ENCODE assay signal across 14 cellular contexts in the genomic region with DNA sequence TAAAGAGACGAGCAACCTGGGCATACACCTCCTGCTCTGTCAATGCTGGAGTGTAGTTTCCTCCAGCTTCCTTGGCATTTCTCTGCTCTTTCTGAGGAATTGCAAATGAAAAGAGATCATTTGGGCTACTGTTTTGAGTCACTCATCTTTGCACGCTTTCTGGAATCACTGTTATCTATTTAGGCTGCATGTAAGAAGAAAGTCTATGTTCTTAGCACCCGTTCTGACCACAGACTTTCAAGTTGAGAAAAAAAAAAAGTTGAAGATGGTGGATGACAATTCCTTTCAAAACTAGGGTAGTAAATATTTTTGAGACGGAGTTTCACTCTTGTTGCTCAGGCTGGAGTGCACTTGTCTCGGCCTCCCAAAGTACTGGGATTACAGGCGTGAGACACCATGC. TPM values are rescaled to one million over a fixed set of nuclear protein-coding genes. Genes with fewer than 3 reads are reported as not detected.
DNase-seq lines count a peak whose midpoint lies in the region; ATAC-seq and TF ChIP-seq lines count a peak whose summit lies in the region.
"Had no signal": no experiment of that assay in that cellular context is flagged by ENCODE, and none has a peak within 500 bp of the region (broad histone marks: within the 10 kb centered on the region; RNA-seq: fewer than 3 reads in every experiment).

No MANE protein-coding gene starts in this region.

- H3K27ac Mint-ChIP-seq in activated CD4-positive, alpha-beta T cell treated with anti-CD3 and anti-CD28 coated beads, Interleukin-2, amount 10 ng/mL, durations not matched to agents 24 days and 14 days = peak overlapping the region; percentile 42
- H3K27ac Mint-ChIP-seq in activated naive CD4-positive, alpha-beta T cell treated with anti-CD3 and anti-CD28 coated beads for 36 hours = peak overlapping the region; percentile 23
- H3K27ac Mint-ChIP-seq in activated naive CD4-positive, alpha-beta T cell treated with anti-CD3 and anti-CD28 coated beads, Interleukin-2, amount 10 ng/mL, durations not matched to agents 7 days and 5 days = no peak overlapping the region
- H3K27ac Mint-ChIP-seq in T-helper 17 cell (peak overlapping the region; percentile 93), nephron progenitor cell (peak overlapping the region; percentile 13)

- H3K9me3 ChIP-seq in T-helper 17 cell (ENCODE audit: control insufficient read depth, low read length, poor library complexity, severe bottlenecking) (no peaks in the 10 kb centered on the region), A673 (ENCODE audit: low read depth, low read length, poor library complexity, severe bottlenecking) (no peaks in the 10 kb centered on the region), Peyer's patch (no peaks in the 10 kb centered on the region)
- H3K9me3 ChIP-seq: BE2C had no signal

- CTCF ChIA-PET in activated naive CD4-positive, alpha-beta T cell treated with anti-CD3 and anti-CD28 coated beads for 36 hours (lab: Charles Lee) = no interaction called here
- CTCF ChIA-PET in activated naive CD4-positive, alpha-beta T cell treated with anti-CD3 and anti-CD28 coated beads, Interleukin-2, amount 10 ng/mL, durations not matched to agents 7 days and 5 days (lab: Charles Lee) = no interaction called here
- CTCF ChIA-PET in A673 (lab: Charles Lee) = no interaction called here

- POLR2A ChIA-PET in A673 (lab: Charles Lee; ENCODE audit: low non-redundant PET) = no interaction called here

- no peak for ATAC-seq in T-helper 17 cell

- peaks cover 74% of the 10 kb centered on the region for H3K36me3 Mint-ChIP-seq in activated CD4-positive, alpha-beta T cell treated with anti-CD3 and anti-CD28 coated beads, Interleukin-2, amount 10 ng/mL, durations not matched to agents 24 days and 14 days (ENCODE audit: low read depth)
- H3K36me3 Mint-ChIP-seq in activated naive CD4-positive, alpha-beta T cell treated with anti-CD3 and anti-CD28 coated beads for 36 hours (ENCODE audit: low read depth) = peaks cover 64% of the 10 kb centered on the region
- H3K36me3 Mint-ChIP-seq in activated naive CD4-positive, alpha-beta T cell treated with anti-CD3 and anti-CD28 coated beads, Interleukin-2, amount 10 ng/mL, durations not matched to agents 7 days and 5 days = peaks cover 72% of the 10 kb centered on the region
- peaks cover 11% of the 10 kb centered on the region for H3K36me3 Mint-ChIP-seq in T-helper 17 cell (ENCODE audit: low read depth)
- peaks cover 94% of the 10 kb centered on the region for H3K36me3 Mint-ChIP-seq in nephron progenitor cell (ENCODE audit: low read depth)

- no peak overlapping the region for H3K27ac ChIP-seq in A673 (ENCODE audit: low read depth, low read length, poor library complexity, severe bottlenecking)
- H3K27ac ChIP-seq in Peyer's patch = no peak overlapping the region
- H3K27ac ChIP-seq: C4-2B had no signal

- no peaks in the 10 kb centered on the region for H3K27me3 Mint-ChIP-seq in activated CD4-positive, alpha-beta T cell treated with anti-CD3 and anti-CD28 coated beads, Interleukin-2, amount 10 ng/mL, durations not matched to agents 24 days and 14 days
- H3K27me3 Mint-ChIP-seq in activated naive CD4-positive, alpha-beta T cell treated with anti-CD3 and anti-CD28 coated beads for 36 hours (ENCODE audit: low read depth) = no peaks in the 10 kb centered on the region
- H3K27me3 Mint-ChIP-seq in activated naive CD4-positive, alpha-beta T cell treated with anti-CD3 and anti-CD28 coated beads, Interleukin-2, amount 10 ng/mL, durations not matched to agents 7 days and 5 days = no peaks in the 10 kb centered on the region
- H3K27me3 Mint-ChIP-seq in T-helper 17 cell (no peaks in the 10 kb centered on the region), nephron progenitor cell (ENCODE audit: low read depth, poor library complexity) (no peaks in the 10 kb centered on the region)
- H3K27me3 Mint-ChIP-seq: CD4-positive, alpha-beta memory T cell had no signal

- intact Hi-C loops in activated CD4-positive, alpha-beta T cell treated with anti-CD3 and anti-CD28 coated beads, Interleukin-2, amount 10 ng/mL, durations not matched to agents 24 days and 14 days (cut with micrococcal nuclease) = no loop called here
- intact Hi-C loops in activated naive CD4-positive, alpha-beta T cell treated with anti-CD3 and anti-CD28 coated beads for 36 hours (cut with micrococcal nuclease) = no loop called here
- intact Hi-C loops in A673 (cut with micrococcal nuclease; ENCODE audit: unreplicated experiment) = no loop called here

- no peaks in the 10 kb centered on the region for H3K9me3 Mint-ChIP-seq in activated CD4-positive, alpha-beta T cell treated with anti-CD3 and anti-CD28 coated beads, Interleukin-2, amount 10 ng/mL, durations not matched to agents 24 days and 14 days
- no peaks in the 10 kb centered on the region for H3K9me3 Mint-ChIP-seq in activated naive CD4-positive, alpha-beta T cell treated with anti-CD3 and anti-CD28 coated beads for 36 hours
- H3K9me3 Mint-ChIP-seq in activated naive CD4-positive, alpha-beta T cell treated with anti-CD3 and anti-CD28 coated beads, Interleukin-2, amount 10 ng/mL, durations not matched to agents 7 days and 5 days = no peaks in the 10 kb centered on the region
- H3K9me3 Mint-ChIP-seq in nephron progenitor cell = no peaks in the 10 kb centered on the region
- H3K9me3 Mint-ChIP-seq: CD4-positive, alpha-beta memory T cell; H9 had no signal

- H3K4me3 ChIP-seq in A673 (ENCODE audit: low read depth, low read length, poor library complexity, severe bottlenecking) = no peak overlapping the region
- H3K4me3 ChIP-seq in Peyer's patch = no peak overlapping the region

- H3K4me3 Mint-ChIP-seq in activated CD4-positive, alpha-beta T cell treated with anti-CD3 and anti-CD28 coated beads, Interleukin-2, amount 10 ng/mL, durations not matched to agents 24 days and 14 days = no peak overlapping the region
- no peak overlapping the region for H3K4me3 Mint-ChIP-seq in activated naive CD4-positive, alpha-beta T cell treated with anti-CD3 and anti-CD28 coated beads for 36 hours
- no peak overlapping the region for H3K4me3 Mint-ChIP-seq in activated naive CD4-positive, alpha-beta T cell treated with anti-CD3 and anti-CD28 coated beads, Interleukin-2, amount 10 ng/mL, durations not matched to agents 7 days and 5 days
- H3K4me3 Mint-ChIP-seq in T-helper 17 cell (no peak overlapping the region), nephron progenitor cell (no peak overlapping the region)
- H3K4me3 Mint-ChIP-seq: CD4-positive, alpha-beta memory T cell; H9 had no signal

- BruUV-seq in A673 (replicated peaks; lab: Mats Ljungman, UMichigan) = no TSS peak

- no peaks in the 10 kb centered on the region for H3K4me1 ChIP-seq in A673 (ENCODE audit: insufficient read depth, low read length, poor library complexity, severe bottlenecking)
- no peaks in the 10 kb centered on the region for H3K4me1 ChIP-seq in Peyer's patch
- H3K4me1 ChIP-seq: BE2C had no signal

- H3K27me3 ChIP-seq in A673 (replicated peaks; ENCODE audit: insufficient read depth, low read depth, low read length, poor library complexity) (no peaks in the 10 kb centered on the region), Peyer's patch (no peaks in the 10 kb centered on the region)
- H3K27me3 ChIP-seq: BE2C had no signal

- no peak for DNase-seq in activated CD4-positive, alpha-beta T cell treated with anti-CD3 and anti-CD28 coated beads, Interleukin-2, amount 10 ng/mL, durations not matched to agents 24 days and 14 days
- DNase-seq in activated CD4-positive, alpha-beta T cell treated with anti-CD3 and anti-CD28 coated beads, Interleukin-2, amount 50 U/mL, for 48 hours = no peak
- no peak for DNase-seq in activated naive CD4-positive, alpha-beta T cell treated with anti-CD3 and anti-CD28 coated beads for 36 hours
- DNase-seq in activated naive CD4-positive, alpha-beta T cell treated with anti-CD3 and anti-CD28 coated beads, Interleukin-2, amount 10 ng/mL, durations not matched to agents 7 days and 5 days = no peak
- no peak for DNase-seq in T-helper 17 cell
- DNase-seq in nephron progenitor cell = no peak
- DNase-seq in A673 (ENCODE audit: low spot score) = no peak
- no peak for DNase-seq in Peyer's patch
- DNase-seq: BE2C; CD4-positive, alpha-beta memory T cell; DMS79; GOT3; H9 had no signal

- H3K4me1 Mint-ChIP-seq in activated CD4-positive, alpha-beta T cell treated with anti-CD3 and anti-CD28 coated beads, Interleukin-2, amount 10 ng/mL, durations not matched to agents 24 days and 14 days = peaks cover 7% of the 10 kb centered on the region
- peaks cover 34% of the 10 kb centered on the region for H3K4me1 Mint-ChIP-seq in activated naive CD4-positive, alpha-beta T cell treated with anti-CD3 and anti-CD28 coated beads for 36 hours (ENCODE audit: low read depth)
- peaks cover 2% of the 10 kb centered on the region for H3K4me1 Mint-ChIP-seq in activated naive CD4-positive, alpha-beta T cell treated with anti-CD3 and anti-CD28 coated beads, Interleukin-2, amount 10 ng/mL, durations not matched to agents 7 days and 5 days
- peaks cover 18% of the 10 kb centered on the region for H3K4me1 Mint-ChIP-seq in T-helper 17 cell
- H3K4me1 Mint-ChIP-seq in nephron progenitor cell = no peaks in the 10 kb centered on the region
- H3K4me1 Mint-ChIP-seq: H9 had no signal

- H3K36me3 ChIP-seq in A673 (ENCODE audit: insufficient read depth, low read length, poor library complexity, severe bottlenecking) = peaks cover 84% of the 10 kb centered on the region
- peaks cover 0 to 82% (median 3%) of the 10 kb centered on the region in 3 donors for H3K36me3 ChIP-seq in Peyer's patch

- TF ChIP-seq CTCF in nephron progenitor cell (IDR thresholded peaks at IDR 0.05) = no peak
- no peak for TF ChIP-seq CTCF in A673 (conservative IDR thresholded peaks at IDR 0.05; ENCODE audit: low read depth, low read length)
- no peak for TF ChIP-seq CTCF in Peyer's patch (IDR thresholded peaks at IDR 0.05)

- no peak for TF ChIP-seq POLR2A in Peyer's patch (IDR thresholded peaks at IDR 0.05)

RNA-seq across cellular contexts. Expression of a gene that starts 41.3 kb away (rescaled TPM):
- 92.2 and 102 TPM in 2 replicates for total RNA-seq in activated CD4-positive, alpha-beta T cell treated with anti-CD3 and anti-CD28 coated beads, Interleukin-2, amount 10 ng/mL, durations not matched to agents 24 days and 14 days
- 10 to 100 TPM; 83.6 to 84.7 TPM for total RNA-seq in activated naive CD4-positive, alpha-beta T cell treated with anti-CD3 and anti-CD28 coated beads for 36 hours
- total RNA-seq in T-helper 17 cell = 100 to 1,000 TPM; 166 to 169 TPM
- total RNA-seq in A673 (2021) = 74.7 and 86.3 TPM in 2 replicates
- 10 to 100 TPM; 31.5 to 53.6 (median 35.2) TPM for total RNA-seq in Peyer's patch

RNA-seq across cellular contexts. Expression of a gene that starts 41.8 kb away (rescaled TPM):
- total RNA-seq in activated CD4-positive, alpha-beta T cell treated with anti-CD3 and anti-CD28 coated beads, Interleukin-2, amount 10 ng/mL, durations not matched to agents 24 days and 14 days = 232 and 255 TPM in 2 replicates
- 100 to 1,000 TPM; 228 to 247 TPM for total RNA-seq in activated naive CD4-positive, alpha-beta T cell treated with anti-CD3 and anti-CD28 coated beads for 36 hours
- 100 to 1,000 TPM; 344 to 450 TPM for total RNA-seq in T-helper 17 cell
- 169 and 205 TPM in 2 replicates for total RNA-seq in A673 (2021)
- total RNA-seq in Peyer's patch = 100 to 1,000 TPM; 268 to 777 (median 649) TPM
